8 cellular contexts compared by ENCODE assay signal in genomic region chr11:65493367-65494176, GRCh38. TPM values are rescaled to one million over a fixed set of nuclear protein-coding genes. Genes with fewer than 3 reads are reported as not detected.
DNase-seq lines count a peak whose midpoint lies in the region; ATAC-seq, FAIRE-seq and TF ChIP-seq lines count a peak whose summit lies in the region.

No MANE protein-coding gene starts in this region.

- H4K8ac ChIP-seq in H1 (ENCODE audit: extremely low read depth, insufficient read depth, low read length): no peak overlapping the region
- H4K8ac ChIP-seq in neuronal stem cell (ENCODE audit: low read depth, low read length): no peak overlapping the region

- H2AFZ ChIP-seq in OCI-LY7 (ENCODE audit: low read length) (peak overlapping the region; percentile 70; the same call in 1 of the 2 replicates), H1 (ENCODE audit: low read length) (no peak overlapping the region), neuronal stem cell (ENCODE audit: low read length) (no peak overlapping the region)

- H3K4me1 Mint-ChIP-seq in naive B cell: peaks cover 50 to 64% (median 62%) of the 10 kb centered on the region in 3 donors

- no peak overlapping the region for H3K56ac ChIP-seq in H1 (replicated peaks; ENCODE audit: insufficient read length, low read depth, low read length)

- TF ChIP-seq CTCF in GM12865 (IDR thresholded peaks at IDR 0.05; ENCODE audit: insufficient read depth, low read depth, low read length, missing control alignments) (no peak), OCI-LY7 (conservative IDR thresholded peaks at IDR 0.05; ENCODE audit: low read length) (no peak), H1 (IDR thresholded peaks at IDR 0.05; ENCODE audit: control extremely low read depth in 1 of 3, insufficient read depth in 1 of 3, low read depth in 1 of 3, low read length in 3 of 3) (no peak)

- no peak overlapping the region for H3K9ac ChIP-seq in H1 (replicated peaks in 1 of 4; ENCODE audit: extremely low read depth in 1 of 4, low read depth in 3 of 4, low read length in 3 of 4)
- no peak overlapping the region for H3K9ac ChIP-seq in neuronal stem cell (ENCODE audit: low read depth, low read length, poor library complexity)

- peak overlapping the region; percentile 61 for H3K4me2 ChIP-seq in OCI-LY7 (ENCODE audit: low read length)
- H3K4me2 ChIP-seq in H1 (ENCODE audit: insufficient read depth in 1 of 2, low read depth in 2 of 2, low read length in 2 of 2): peak overlapping the region in 1 of 2 experiments; percentile 17; a peak in 2 of 4 replicates
- no peak overlapping the region for H3K4me2 ChIP-seq in neuronal stem cell (ENCODE audit: insufficient read depth, low read length, poor library complexity, severe bottlenecking)

- H3K9me3 Mint-ChIP-seq in naive B cell: no peaks in the 10 kb centered on the region

- H2BK15ac ChIP-seq in H1 (ENCODE audit: low read length) (peak overlapping the region; percentile 81; the same call in 1 of the 2 replicates), neuronal stem cell (ENCODE audit: low read length) (no peak overlapping the region)

- H3K79me2 ChIP-seq in OCI-LY7 (ENCODE audit: insufficient read depth, low read depth, low read length) (peaks cover 33% of the 10 kb centered on the region; the same call in 1 of the 2 replicates), H1 (ENCODE audit: control insufficient read depth in 1 of 2, insufficient read depth in 2 of 2, low read length in 2 of 2) (peaks cover 0 to 16% of the 10 kb centered on the region in 2 experiments; a peak in 2 of 4 replicates)

- no peaks in the 10 kb centered on the region for H3K27me3 Mint-ChIP-seq in naive B cell

- H2BK20ac ChIP-seq in H1 (ENCODE audit: low read length): 0 out of 2 replicates have a peak overlapping the region, but pooled peaks have one; percentile 64

- CTCF ChIA-PET in OCI-LY7 (lab: Charles Lee; ENCODE audit: unreplicated experiment) (interaction anchor here (1.2 to 3.1 kb wide), 2 partner anchors 15 to 22 kb away, joined by 7 to 15 read pairs; no protein-coding TSS in a partner anchor), H1 (lab: Charles Lee; ENCODE audit: partially characterized antibody) (interaction anchor here (0.9 to 29.0 kb wide), 6 partner anchors 10 to 105 kb away, joined by 3 to 809 read pairs (median 41); no protein-coding TSS in a partner anchor)

- no peaks in the 10 kb centered on the region; the same call in 1 of the 2 replicates for H3K79me1 ChIP-seq in H1 (ENCODE audit: low read depth, low read length)
- no peaks in the 10 kb centered on the region for H3K79me1 ChIP-seq in neuronal stem cell (ENCODE audit: low read depth, low read length)

- H3K4me1 ChIP-seq in OCI-LY7 (ENCODE audit: insufficient read depth, low read length, poor library complexity, severe bottlenecking) (peaks cover 88% of the 10 kb centered on the region), H1 (replicated peaks in 1 of 4; ENCODE audit: control insufficient read depth in 3 of 4, insufficient read depth in 4 of 4, low read length in 3 of 4) (peaks cover 31 to 54% (median 39%) of the 10 kb centered on the region in 4 experiments), neuronal stem cell (ENCODE audit: control insufficient read depth in 2 of 2, insufficient read depth in 1 of 2, low read depth in 1 of 2, low read length in 2 of 2) (peaks cover 48 to 61% of the 10 kb centered on the region in 2 donors)

- WGBS in H1 (ENCODE audit: extremely low coverage in 1 of 2, insufficient coverage in 1 of 2, insufficient read length in 1 of 2, insufficient replicate concordance in 2 of 2, low coverage in 1 of 2, low lambda C conversion rate in 2 of 2, missing lambda C conversion rate in 1 of 2), 2 experiments: 82% methylated on average over 12 of the region's 12 CpGs; no CpG with 5 or more reads in 1 of the 2 experiments
- no CpG with 5 or more reads among the region's 12 CpGs for WGBS in neuronal stem cell (ENCODE audit: extremely low coverage in 2 of 2, insufficient read length in 2 of 2, insufficient replicate concordance in 1 of 2), 2 donors

- H3K23ac ChIP-seq in H1 (ENCODE audit: insufficient read length) (no peak overlapping the region), neuronal stem cell (ENCODE audit: low read depth, low read length, poor library complexity) (no peak overlapping the region)

- H3K27me3 ChIP-seq in H1 (replicated peaks in 1 of 4; ENCODE audit: control insufficient read depth in 3 of 4, extremely low read depth in 1 of 4, insufficient read depth in 3 of 4, low read length in 3 of 4) (no peaks in the 10 kb centered on the region), neuronal stem cell (ENCODE audit: control insufficient read depth in 3 of 3, insufficient read depth in 3 of 3, low read depth in 1 of 3, low read length in 3 of 3) (no peaks in the 10 kb centered on the region)

- TF ChIP-seq RAD21 in H1 (IDR thresholded peaks at IDR 0.05 in 1 of 2, conservative IDR thresholded peaks at IDR 0.05 in 1 of 2; ENCODE audit: low read depth in 2 of 2, low read length in 2 of 2): no peak

- peak overlapping the region; percentile 63; the same call in 1 of the 2 replicates for H3K18ac ChIP-seq in H1 (ENCODE audit: extremely low read depth, low read length)
- no peak overlapping the region for H3K18ac ChIP-seq in neuronal stem cell (ENCODE audit: low read length)

- peak; percentile 81 for DNase-seq in GM12865 (ENCODE audit: low read depth)
- DNase-seq in OCI-LY7 (ENCODE audit: low spot score): no peak
- no peak for DNase-seq in H1 (ENCODE audit: low read depth in 1 of 2, low spot score in 2 of 2)
- DNase-seq in naive B cell: no peak
- DNase-seq in neuronal stem cell (ENCODE audit: low spot score): no peak

- POLR2A ChIA-PET in OCI-LY7 (lab: Charles Lee) (interaction anchor here (0.5 to 11.1 kb wide), 9 partner anchors 6 to 74 kb away, joined by 3 to 199 read pairs (median 8); partner anchors contain the start of gene MALAT1), H1 (lab: Charles Lee; ENCODE audit: partially characterized antibody) (interaction anchor here (0.6 to 29.8 kb wide), 10 partner anchors 10 to 138 kb away, joined by 3 to 1569 read pairs (median 4); partner anchors contain the start of genes MALAT1 and NEAT1)

- no peak for TF ChIP-seq POLR2A in H1 (IDR thresholded peaks at IDR 0.05; ENCODE audit: control extremely low read depth in 1 of 2, low read depth in 2 of 2, low read length in 2 of 2)

- no TSS peak for BruUV-seq in OCI-LY7 (replicated peaks; lab: Mats Ljungman, UMichigan)

- H4K91ac ChIP-seq in H1 (replicated peaks; ENCODE audit: insufficient read length, low read length) (peak overlapping the region; percentile 31), neuronal stem cell (ENCODE audit: low read depth, low read length, poor library complexity) (no peak overlapping the region)

- no peak for TF ChIP-seq EP300 in H1 (IDR thresholded peaks at IDR 0.05; ENCODE audit: borderline replicate concordance in 1 of 2, low read depth in 2 of 2, low read length in 2 of 2)

- no peak overlapping the region for H3K4ac ChIP-seq in H1 (replicated peaks; ENCODE audit: insufficient read length, low read depth, low read length)
- H3K4ac ChIP-seq in neuronal stem cell (ENCODE audit: low read length): no peak overlapping the region

- H3K36me3 ChIP-seq in OCI-LY7 (ENCODE audit: insufficient read depth, low read length): no peaks in the 10 kb centered on the region
- H3K36me3 ChIP-seq in H1 (ENCODE audit: control insufficient read depth in 2 of 4, insufficient read depth in 4 of 4, low read length in 3 of 4): no peaks in the 10 kb centered on the region
- no peaks in the 10 kb centered on the region for H3K36me3 ChIP-seq in neuronal stem cell (replicated peaks in 1 of 2; ENCODE audit: control insufficient read depth in 2 of 2, insufficient read depth in 2 of 2, low read length in 2 of 2)

- no peak overlapping the region for H3K14ac ChIP-seq in H1 (ENCODE audit: insufficient read length)
- no peak overlapping the region for H3K14ac ChIP-seq in neuronal stem cell (ENCODE audit: low read length)

- H2BK5ac ChIP-seq in H1 (ENCODE audit: low read depth, low read length): peak overlapping the region; percentile 57; the same call in 1 of the 2 replicates
- no peak overlapping the region for H2BK5ac ChIP-seq in neuronal stem cell (ENCODE audit: low read length)

- intact Hi-C loops in OCI-LY7 (cut with micrococcal nuclease; ENCODE audit: unreplicated experiment): no loop called here

- H3K4me3 Mint-ChIP-seq in naive B cell: peak overlapping the region in 5 of 8 donors; percentile 27 to 58 (median 39)

- peak overlapping the region; percentile 93; the same call in 1 of the 2 replicates for H2BK12ac ChIP-seq in H1 (ENCODE audit: low read depth, low read length)
- no peak overlapping the region for H2BK12ac ChIP-seq in neuronal stem cell (ENCODE audit: low read length)

- peak overlapping the region; percentile 58; the same call in 1 of the 2 replicates for H2AK5ac ChIP-seq in H1 (ENCODE audit: low read depth, low read length)
- H2AK5ac ChIP-seq in neuronal stem cell (ENCODE audit: low read depth, low read length): no peak overlapping the region

- FAIRE-seq in H1 (lab: Jason Lieb, UNC): no peak

- no peaks in the 10 kb centered on the region for H3K9me2 ChIP-seq in OCI-LY7 (ENCODE audit: insufficient read depth, low read length)

- H3K27ac ChIP-seq in OCI-LY7 (ENCODE audit: low read depth, low read length, poor library complexity, severe bottlenecking) (peak overlapping the region; percentile 81), H1 (ENCODE audit: low read depth, low read length) (no peak overlapping the region), neuronal stem cell (replicated peaks; ENCODE audit: low read length) (no peak overlapping the region)

- H3K9me3 ChIP-seq in OCI-LY7 (ENCODE audit: low read length) (no peaks in the 10 kb centered on the region), H1 (ENCODE audit: insufficient read depth in 2 of 2, low read depth in 1 of 2, low read length in 1 of 2) (no peaks in the 10 kb centered on the region), neuronal stem cell (replicated peaks in 1 of 2; ENCODE audit: control insufficient read depth in 2 of 2, insufficient read depth in 1 of 2, low read depth in 1 of 2, low read length in 2 of 2) (no peaks in the 10 kb centered on the region)

- H3K4me3 ChIP-seq in GM12865 (ENCODE audit: low read depth, low read length): peak overlapping the region; percentile 65
- H3K4me3 ChIP-seq in OCI-LY7 (ENCODE audit: low read depth, low read length, poor library complexity, severe bottlenecking): peak overlapping the region; percentile 42
- H3K4me3 ChIP-seq in H1 (ENCODE audit: extremely low read depth in 1 of 4, insufficient read depth in 2 of 4, low read depth in 3 of 4, low read length in 4 of 4): no peak overlapping the region
- no peak overlapping the region for H3K4me3 ChIP-seq in neuronal stem cell (ENCODE audit: low read length in 2 of 2)

- no peak for ATAC-seq in naive B cell (ENCODE audit: low read depth in 2 of 2)
- ATAC-seq in HG02852 (IDR thresholded peaks at IDR 0.05; ENCODE audit: unreplicated experiment): no peak
- ATAC-seq in GM19328 (IDR thresholded peaks at IDR 0.05; ENCODE audit: unreplicated experiment): no peak
- no peak for ATAC-seq in GM19395 (IDR thresholded peaks at IDR 0.05; ENCODE audit: unreplicated experiment)

- no peaks in the 10 kb centered on the region for H3K36me3 Mint-ChIP-seq in naive B cell

- H3K27ac Mint-ChIP-seq in naive B cell: peak overlapping the region in 5 of 6 donors; percentile 44 to 91 (median 57)

- H4K5ac ChIP-seq in H1 (ENCODE audit: insufficient read length, low read depth, low read length): no peak overlapping the region

- H2BK120ac ChIP-seq in H1 (replicated peaks; ENCODE audit: low read depth, low read length) (peak overlapping the region; percentile 68), neuronal stem cell (ENCODE audit: low read depth, low read length) (no peak overlapping the region)

- H3K23me2 ChIP-seq in H1 (ENCODE audit: low read depth, low read length): peaks cover 9% of the 10 kb centered on the region

- no peaks in the 10 kb centered on the region for H4K20me1 ChIP-seq in OCI-LY7 (ENCODE audit: insufficient read depth, low read length)
- H4K20me1 ChIP-seq in H1 (replicated peaks in 1 of 2; ENCODE audit: control insufficient read depth in 1 of 2, insufficient read depth in 2 of 2, low read length in 2 of 2): no peaks in the 10 kb centered on the region

RNA-seq across cellular contexts. Expression of gene MALAT1, which starts 5.3 kb away (rescaled TPM):
- 3,446 and 3,598 TPM in 2 replicates for total RNA-seq in OCI-LY7 (2014; rRNA removed; shearing (Covaris generic))
- 5,974 and 7,097 TPM in 2 replicates for total RNA-seq in OCI-LY7 (2022)
- 911 and 984 TPM in 2 replicates for total RNA-seq in H1 (2021; fragmentation: NEBNext Ultra II Directional; extraction: Animal tissue kit (Norgen Biotek cat#: 25700))
- polyA plus RNA-seq in H1 (2011; rRNA removed) (115 and 138 TPM in 2 replicates), naive B cell (ENCODE audit: low read depth in 6 of 6) (1,000 to 10,000 TPM; 1,985 to 6,450 (median 3,738) TPM)
- 212 TPM for polyA plus RNA-seq in H1 (2011; cell fraction: cytosol; rRNA removed)
- 619 TPM for polyA plus RNA-seq in H1 (2011; cell fraction: nucleus; rRNA removed)
- 175 to 282 TPM (median 222 TPM) in 4 replicates for polyA plus RNA-seq in H1 (2012, experiment 1 of 2)
- 15.8 TPM for polyA plus RNA-seq in H1 (2012, experiment 2 of 2)
- 300 TPM for polyA plus RNA-seq in H1 (2013, experiment 1 of 2)
- 230 TPM for polyA plus RNA-seq in H1 (2013, experiment 2 of 2)
- polyA minus RNA-seq in H1 (2011; rRNA and poly(A)+ RNA removed): 1,379 and 1,792 TPM in 2 replicates
- 1,548 TPM for polyA minus RNA-seq in H1 (2011; cell fraction: cytosol; rRNA and poly(A)+ RNA removed)
- 4,417 TPM for polyA minus RNA-seq in H1 (2011; cell fraction: nucleus; rRNA and poly(A)+ RNA removed)
- polyA plus RNA-seq in neuronal stem cell (2013, experiment 1 of 2): 502 TPM
- 539 TPM for polyA plus RNA-seq in neuronal stem cell (2013, experiment 2 of 2)

RNA-seq across cellular contexts. Expression of gene SCYL1, which starts 31.3 kb away (rescaled TPM):
- total RNA-seq in OCI-LY7 (2014; rRNA removed; shearing (Covaris generic)): 43.2 and 56.8 TPM in 2 replicates
- total RNA-seq in OCI-LY7 (2022): 62.9 and 70.0 TPM in 2 replicates
- total RNA-seq in H1 (2021; fragmentation: NEBNext Ultra II Directional; extraction: Animal tissue kit (Norgen Biotek cat#: 25700)): 59.4 and 59.8 TPM in 2 replicates
- 77.7 and 111 TPM in 2 replicates for polyA plus RNA-seq in H1 (2011; rRNA removed)
- polyA plus RNA-seq in H1 (2011; cell fraction: cytosol; rRNA removed): 81.5 TPM
- polyA plus RNA-seq in H1 (2011; cell fraction: nucleus; rRNA removed): 125 TPM
- 25.2 to 54.4 TPM (median 48.4 TPM) in 4 replicates for polyA plus RNA-seq in H1 (2012, experiment 1 of 2)
- polyA plus RNA-seq in H1 (2012, experiment 2 of 2): 47.9 TPM
- 44.5 TPM for polyA plus RNA-seq in H1 (2013, experiment 1 of 2)
- 50.1 TPM for polyA plus RNA-seq in H1 (2013, experiment 2 of 2)
- 40.4 and 48.7 TPM in 2 replicates for polyA minus RNA-seq in H1 (2011; rRNA and poly(A)+ RNA removed)
- 40.9 TPM for polyA minus RNA-seq in H1 (2011; cell fraction: cytosol; rRNA and poly(A)+ RNA removed)
- 32.2 TPM for polyA minus RNA-seq in H1 (2011; cell fraction: nucleus; rRNA and poly(A)+ RNA removed)
- 10 to 100 TPM; 21.8 to 40.0 (median 27.2) TPM for polyA plus RNA-seq in naive B cell (ENCODE audit: low read depth in 6 of 6)
- 43.8 TPM for polyA plus RNA-seq in neuronal stem cell (2013, experiment 1 of 2)
- polyA plus RNA-seq in neuronal stem cell (2013, experiment 2 of 2): 47.1 TPM

Comparison
In these comparisons a context has a peak if more than half of its experiments do, and no peak if none do; other contexts are left out.
1. H3K4me3 ChIP-seq: peak in GM12865 (single experiment) and OCI-LY7 (single experiment); none in H1 (0 of 4) and neuronal stem cell (0 of 2).